ENCODE assay signal across 8 cellular contexts in genomic region chr3:108091498-108092259, GRCh38. TPM values are rescaled to one million over a fixed set of nuclear protein-coding genes. Genes with fewer than 3 reads are reported as not detected.
DNase-seq lines count a peak whose midpoint lies in the region; ATAC-seq and TF ChIP-seq lines count a peak whose summit lies in the region.

No MANE protein-coding gene starts in this region.

- H3K4me1 Mint-ChIP-seq in activated T-helper 17 cell treated with anti-CD3 and anti-CD28 coated beads, Interleukin-2, amount 50 U/mL, for 72 hours: peaks cover 28% of the 10 kb centered on the region
- peaks cover 4% of the 10 kb centered on the region for H3K4me1 Mint-ChIP-seq in progenitor cell of endocrine pancreas (ENCODE audit: low read depth)

- H3K27me3 ChIP-seq in MG63: no peaks in the 10 kb centered on the region

- H3K9me3 Mint-ChIP-seq in activated T-helper 17 cell treated with anti-CD3 and anti-CD28 coated beads, Interleukin-2, amount 50 U/mL, for 72 hours: no peaks in the 10 kb centered on the region
- peaks cover 4% of the 10 kb centered on the region for H3K9me3 Mint-ChIP-seq in progenitor cell of endocrine pancreas (ENCODE audit: low read depth)

- no peaks in the 10 kb centered on the region for H3K9me3 ChIP-seq in MG63

- H3K36me3 ChIP-seq in MG63: 0 out of 2 replicates have a peak, but pooled peaks cover 3% of the 10 kb centered on the region

- no peaks in the 10 kb centered on the region for H3K27me3 Mint-ChIP-seq in activated T-helper 17 cell treated with anti-CD3 and anti-CD28 coated beads, Interleukin-2, amount 50 U/mL, for 72 hours
- peaks cover 20% of the 10 kb centered on the region for H3K27me3 Mint-ChIP-seq in progenitor cell of endocrine pancreas

- peak overlapping the region; percentile 81 for H3K4me3 ChIP-seq in GM12875 (ENCODE audit: low read depth, low read length)
- H3K4me3 ChIP-seq in MG63: peak overlapping the region; percentile 83
- H3K4me3 ChIP-seq in foreskin fibroblast (ENCODE audit: low read depth in 1 of 2, low read length in 2 of 2): peak overlapping the region; percentile 86 to 98

- peaks cover 32% of the 10 kb centered on the region for H3K36me3 Mint-ChIP-seq in activated T-helper 17 cell treated with anti-CD3 and anti-CD28 coated beads, Interleukin-2, amount 50 U/mL, for 72 hours (ENCODE audit: low read depth)
- H3K36me3 Mint-ChIP-seq in progenitor cell of endocrine pancreas (ENCODE audit: insufficient read depth): no peaks in the 10 kb centered on the region

- peak overlapping the region; percentile 97 for H3K27ac Mint-ChIP-seq in activated T-helper 17 cell treated with anti-CD3 and anti-CD28 coated beads, Interleukin-2, amount 50 U/mL, for 72 hours
- H3K27ac Mint-ChIP-seq in progenitor cell of endocrine pancreas: peak overlapping the region; percentile 94

- DNase-seq in MG63 (no peak), foreskin fibroblast (no peak), progenitor cell of endocrine pancreas (ENCODE audit: low spot score, unreplicated experiment) (no peak), T1000 (lab: John Stamatoyannopoulos, UW) (no peak)

- no peak for TF ChIP-seq CTCF in GM12875 (IDR thresholded peaks at IDR 0.05; ENCODE audit: borderline replicate concordance, insufficient read depth, low read depth, low read length)
- TF ChIP-seq CTCF in foreskin fibroblast (IDR thresholded peaks at IDR 0.05; ENCODE audit: low read depth, low read length): no peak
- TF ChIP-seq CTCF in progenitor cell of endocrine pancreas (IDR thresholded peaks at IDR 0.05; ENCODE audit: unreplicated experiment): peak; percentile 33

- no peak for ATAC-seq in activated T-helper 17 cell treated with anti-CD3 and anti-CD28 coated beads, Interleukin-2, amount 50 U/mL, for 72 hours (replicated peaks)
- ATAC-seq in HG02973 (IDR thresholded peaks at IDR 0.05; ENCODE audit: unreplicated experiment) (no peak), GM19455 (IDR thresholded peaks at IDR 0.05; ENCODE audit: unreplicated experiment) (no peak)

- H3K4me3 Mint-ChIP-seq in activated T-helper 17 cell treated with anti-CD3 and anti-CD28 coated beads, Interleukin-2, amount 50 U/mL, for 72 hours: no peak overlapping the region
- peak overlapping the region; percentile 80 for H3K4me3 Mint-ChIP-seq in progenitor cell of endocrine pancreas (ENCODE audit: low read depth)

RNA-seq across cellular contexts. Expression of gene CD47, which starts 0.8 kb away (rescaled TPM):
- 69.0 and 158 TPM in 2 replicates for total RNA-seq in MG63 (2014; rRNA removed; shearing (Covaris generic); ENCODE audit: low replicate concordance)
- total RNA-seq in activated T-helper 17 cell treated with anti-CD3 and anti-CD28 coated beads, Interleukin-2, amount 50 U/mL, for 72 hours: 100 to 1,000 TPM; 139 to 197 TPM
- total RNA-seq in progenitor cell of endocrine pancreas: 55.1 and 65.3 TPM in 2 replicates
